13 cellular contexts compared by ENCODE assay signal in the genomic region with DNA sequence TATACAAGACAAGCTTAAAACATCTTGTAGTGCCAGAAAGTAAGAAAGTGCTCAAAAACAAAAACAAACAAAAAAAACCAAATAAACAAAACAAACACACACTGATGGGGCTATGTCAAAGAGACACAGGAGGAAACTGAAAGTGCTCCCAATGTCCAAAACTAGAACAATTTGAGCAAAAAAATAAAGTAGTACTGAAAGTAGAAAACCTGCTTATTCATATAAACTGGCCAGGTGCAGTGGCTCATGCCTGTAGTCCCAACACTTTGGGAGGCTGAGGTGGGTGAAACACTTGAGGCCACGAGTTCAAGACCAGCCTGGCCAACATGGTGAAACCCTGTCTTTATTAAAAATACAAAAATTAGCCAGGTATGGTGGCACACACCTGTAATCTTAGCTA.
"Had no signal": no experiment of that assay in that cellular context is flagged by ENCODE, and none has a peak within 500 bp of the region (broad histone marks: within the 10 kb centered on the region; RNA-seq: fewer than 3 reads in every experiment).

No MANE protein-coding gene starts in this region.

- H3K9me3 ChIP-seq: adrenal gland, thyroid gland had no signal

- H3K27me3 Mint-ChIP-seq: activated CD4-positive, alpha-beta T cell treated with anti-CD3 and anti-CD28 coated beads for 36 hours; activated T-cell treated with anti-CD3 and anti-CD28 coated beads, Interleukin-2, amount 50 U/mL, for 24 hours had no signal

- H3K27ac Mint-ChIP-seq: activated CD4-positive, alpha-beta T cell treated with anti-CD3 and anti-CD28 coated beads for 36 hours; activated T-cell treated with anti-CD3 and anti-CD28 coated beads, Interleukin-2, amount 50 U/mL, for 24 hours; mesothelial cell of epicardium had no signal

- H3K4me3 ChIP-seq: adrenal gland, thyroid gland had no signal

- H3K9me3 Mint-ChIP-seq: activated T-cell treated with anti-CD3 and anti-CD28 coated beads, Interleukin-2, amount 50 U/mL, for 24 hours; mesothelial cell of epicardium; neural crest cell had no signal

- DNase-seq: activated CD4-positive, alpha-beta T cell treated with anti-CD3 and anti-CD28 coated beads for 36 hours; activated CD4-positive, alpha-beta T cell treated with anti-CD3 and anti-CD28 coated beads, Interleukin-2, amount 50 U/mL, for 48 hours; activated naive CD4-positive, alpha-beta T cell treated with anti-CD3 and anti-CD28 coated beads, Interleukin-2, amount 50 U/mL, for 16 hours; activated T-cell treated with anti-CD3 and anti-CD28 coated beads, Interleukin-2, amount 50 U/mL, for 24 hours; adrenal gland; effector CD4-positive, alpha-beta T cell; hypothalamus; kidney; retina; stimulated activated naive CD4-positive, alpha-beta T cell treated with Interleukin-2 at 50 U/mL for 16 hours; thyroid gland had no signal

- H3K27ac ChIP-seq: adrenal gland, thyroid gland had no signal

- H3K36me3 Mint-ChIP-seq: mesothelial cell of epicardium had no signal

- H3K4me1 Mint-ChIP-seq: mesothelial cell of epicardium had no signal

- H3K36me3 ChIP-seq: adrenal gland, thyroid gland had no signal

- ATAC-seq: activated CD4-positive, alpha-beta T cell treated with anti-CD3 and anti-CD28 coated beads for 36 hours had no signal

- H3K27me3 ChIP-seq: adrenal gland, thyroid gland had no signal

- H3K4me3 Mint-ChIP-seq: activated CD4-positive, alpha-beta T cell treated with anti-CD3 and anti-CD28 coated beads for 36 hours; activated T-cell treated with anti-CD3 and anti-CD28 coated beads, Interleukin-2, amount 50 U/mL, for 24 hours; mesothelial cell of epicardium; neural crest cell had no signal
